In genomic region chr3:61847784-61848462, GRCh38 we compare ENCODE assay signal across 1 cellular context.
TF ChIP-seq lines count a peak whose summit lies in the region.

No MANE protein-coding gene starts in this region.

TF ChIP-seq in IMR-90, 13 proteins besides CTCF, POLR2A, EP300 and RAD21 (continued from another document):
- TF ChIP-seq RFX5 (IDR thresholded peaks at IDR 0.05; ENCODE audit: low read depth, low read length) (no peak), NFE2L2 (IDR thresholded peaks at IDR 0.05; ENCODE audit: low read depth, low read length) (no peak), RCOR1 (IDR thresholded peaks at IDR 0.05; ENCODE audit: insufficient replicate concordance, low read length) (no peak), FOS (IDR thresholded peaks at IDR 0.05; ENCODE audit: low read depth, low read length) (no peak), USF2 (IDR thresholded peaks at IDR 0.05; ENCODE audit: low read depth, low read length) (no peak), MAFK (IDR thresholded peaks at IDR 0.05; ENCODE audit: low read depth, low read length) (no peak)
